25 cellular contexts compared by ENCODE assay signal in the genomic region with DNA sequence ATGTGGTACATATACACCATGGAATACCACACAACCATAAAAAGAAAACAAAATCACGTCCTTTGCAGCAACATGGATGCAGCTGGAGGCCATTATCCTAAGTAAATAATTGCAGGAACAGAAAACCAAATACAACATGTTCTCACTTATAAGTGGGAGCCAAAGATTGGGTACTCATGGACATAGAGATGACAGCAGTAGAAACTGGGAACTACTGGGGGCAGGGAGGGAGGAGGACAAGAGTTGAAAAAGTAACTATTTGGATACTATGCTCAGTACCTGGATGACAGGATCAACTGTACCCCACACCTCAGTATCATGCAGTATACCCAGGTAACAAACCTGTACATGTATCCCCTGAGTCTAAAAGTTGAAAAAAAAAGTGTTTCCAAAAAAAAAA.
"Had no signal": no experiment of that assay in that cellular context is flagged by ENCODE, and none has a peak within 500 bp of the region (broad histone marks: within the 10 kb centered on the region; RNA-seq: fewer than 3 reads in every experiment).

No MANE protein-coding gene starts in this region.

- H3K4me3 ChIP-seq: heart right ventricle, hepatocyte, left lung, lung, mucosa of descending colon, ovary, sigmoid colon, spleen, tibial nerve, vagina had no signal

- FAIRE-seq: keratinocyte, small intestine had no signal

- H3K36me3 ChIP-seq: heart right ventricle, left lung, ovary, sigmoid colon, spleen, tibial nerve, vagina had no signal

- H3K27ac ChIP-seq: heart right ventricle, hepatocyte, left lung, ovary, sigmoid colon, spleen, tibial nerve, vagina had no signal

- H3K4me1 ChIP-seq: heart right ventricle, left lung, sigmoid colon, tibial nerve, vagina had no signal

- ATAC-seq: heart right ventricle; left cardiac atrium; left lung; mucosa of descending colon; naive thymus-derived CD4-positive, alpha-beta T cell; natural killer cell treated with Interleukin-12 subunit alpha and Interleukin-12 subunit beta and Interleukin-15 and Interleukin-18, amount 100 ng/mL, for 72 hours; right cardiac atrium; stimulated activated effector memory CD8-positive, alpha-beta T cell treated with anti-CD3 and anti-CD28 coated beads, Interleukin-12 subunit alpha, Interleukin-12 subunit beta, amount 100 ng/mL, for 72 hours; stimulated activated naive CD8-positive, alpha-beta T cell treated with anti-CD3 and anti-CD28 coated beads, Interleukin-15, amount 100 ng/mL, for 72 hours had no signal

- H3K4me2 ChIP-seq: hepatocyte had no signal

- H3K27me3 Mint-ChIP-seq: stimulated activated naive CD8-positive, alpha-beta T cell treated with anti-CD3 and anti-CD28 coated beads, Interleukin-15, amount 100 ng/mL, for 72 hours had no signal

- H3K27me3 ChIP-seq: hepatocyte, left lung, ovary, sigmoid colon, spleen, tibial nerve, vagina had no signal

- H3K9me3 Mint-ChIP-seq: natural killer cell treated with Interleukin-12 subunit alpha and Interleukin-12 subunit beta and Interleukin-15 and Interleukin-18, amount 100 ng/mL, for 72 hours; stimulated activated effector memory CD8-positive, alpha-beta T cell treated with anti-CD3 and anti-CD28 coated beads, Interleukin-12 subunit alpha, Interleukin-12 subunit beta, amount 100 ng/mL, for 72 hours; stimulated activated naive CD8-positive, alpha-beta T cell treated with anti-CD3 and anti-CD28 coated beads, Interleukin-15, amount 100 ng/mL, for 72 hours; type B pancreatic cell had no signal

- H3K79me2 ChIP-seq: hepatocyte had no signal

- DNase-seq: heart right ventricle; kidney glomerular epithelial cell; left cardiac atrium; left lung; midbrain; mucosa of descending colon; naive thymus-derived CD4-positive, alpha-beta T cell; ovary; right cardiac atrium; sigmoid colon; small intestine; spleen; stimulated activated CD4-positive, alpha-beta T cell treated with anti-CD3 and anti-CD28 coated beads, Interleukin-4, amount 100 ng/mL, for 24 hours; stimulated activated naive CD4-positive, alpha-beta T cell treated with Interleukin-2 at 50 U/mL for 16 hours; stimulated activated naive CD8-positive, alpha-beta T cell treated with anti-CD3 and anti-CD28 coated beads, Interleukin-15, amount 100 ng/mL, for 72 hours; substantia nigra had no signal

- H3K9me3 ChIP-seq: heart right ventricle, left lung, mucosa of descending colon, ovary, sigmoid colon, spleen, tibial nerve, vagina had no signal

- H3K36me3 Mint-ChIP-seq: naive thymus-derived CD4-positive, alpha-beta T cell; natural killer cell treated with Interleukin-12 subunit alpha and Interleukin-12 subunit beta and Interleukin-15 and Interleukin-18, amount 100 ng/mL, for 72 hours; stimulated activated effector memory CD8-positive, alpha-beta T cell treated with anti-CD3 and anti-CD28 coated beads, Interleukin-12 subunit alpha, Interleukin-12 subunit beta, amount 100 ng/mL, for 72 hours; type B pancreatic cell had no signal

- H3K27ac Mint-ChIP-seq: naive thymus-derived CD4-positive, alpha-beta T cell; natural killer cell treated with Interleukin-12 subunit alpha and Interleukin-12 subunit beta and Interleukin-15 and Interleukin-18, amount 100 ng/mL, for 72 hours; progenitor cell of endocrine pancreas; stimulated activated effector memory CD8-positive, alpha-beta T cell treated with anti-CD3 and anti-CD28 coated beads, Interleukin-12 subunit alpha, Interleukin-12 subunit beta, amount 100 ng/mL, for 72 hours; stimulated activated naive CD8-positive, alpha-beta T cell treated with anti-CD3 and anti-CD28 coated beads, Interleukin-15, amount 100 ng/mL, for 72 hours; type B pancreatic cell had no signal

- H3K4me1 Mint-ChIP-seq: naive thymus-derived CD4-positive, alpha-beta T cell; stimulated activated effector memory CD8-positive, alpha-beta T cell treated with anti-CD3 and anti-CD28 coated beads, Interleukin-12 subunit alpha, Interleukin-12 subunit beta, amount 100 ng/mL, for 72 hours; stimulated activated naive CD8-positive, alpha-beta T cell treated with anti-CD3 and anti-CD28 coated beads, Interleukin-15, amount 100 ng/mL, for 72 hours had no signal

- H2AFZ ChIP-seq: hepatocyte had no signal

- H3K4me3 Mint-ChIP-seq: naive thymus-derived CD4-positive, alpha-beta T cell; natural killer cell treated with Interleukin-12 subunit alpha and Interleukin-12 subunit beta and Interleukin-15 and Interleukin-18, amount 100 ng/mL, for 72 hours; stimulated activated effector memory CD8-positive, alpha-beta T cell treated with anti-CD3 and anti-CD28 coated beads, Interleukin-12 subunit alpha, Interleukin-12 subunit beta, amount 100 ng/mL, for 72 hours; stimulated activated naive CD8-positive, alpha-beta T cell treated with anti-CD3 and anti-CD28 coated beads, Interleukin-15, amount 100 ng/mL, for 72 hours; type B pancreatic cell had no signal
